ENCODE assay signal across 13 cellular contexts in genomic region chr20:41170386-41171105, GRCh38. TPM values are rescaled to one million over a fixed set of nuclear protein-coding genes. Genes with fewer than 3 reads are reported as not detected.
DNase-seq lines count a peak whose midpoint lies in the region; ATAC-seq, FAIRE-seq and TF ChIP-seq lines count a peak whose summit lies in the region.
"Had no signal": no experiment of that assay in that cellular context is flagged by ENCODE, and none has a peak within 500 bp of the region (broad histone marks: within the 10 kb centered on the region; RNA-seq: fewer than 3 reads in every experiment).

No MANE protein-coding gene starts in this region.

- no peaks in the 10 kb centered on the region for H3K9me3 ChIP-seq in gastrocnemius medialis
- H3K9me3 ChIP-seq: lower lobe of right lung, ovary had no signal

- H3K9me3 Mint-ChIP-seq in activated CD8-positive, alpha-beta T cell treated with anti-CD3 and anti-CD28 coated beads, Interleukin-2, amount 10 ng/mL, durations not matched to agents 7 days and 5 days (ENCODE audit: insufficient read depth) = no peaks in the 10 kb centered on the region

- H3K4me3 Mint-ChIP-seq in activated CD8-positive, alpha-beta T cell treated with anti-CD3 and anti-CD28 coated beads, Interleukin-2, amount 10 ng/mL, durations not matched to agents 7 days and 5 days = no peak overlapping the region

- peaks cover 90% of the 10 kb centered on the region for H3K36me3 Mint-ChIP-seq in activated CD8-positive, alpha-beta T cell treated with anti-CD3 and anti-CD28 coated beads, Interleukin-2, amount 10 ng/mL, durations not matched to agents 7 days and 5 days (ENCODE audit: low read depth)

- TF ChIP-seq CTCF in coronary artery (IDR thresholded peaks at IDR 0.05) (no peak), gastrocnemius medialis (IDR thresholded peaks at IDR 0.05 in 4 of 5, conservative IDR thresholded peaks at IDR 0.05 in 1 of 5) (no peak), brain microvascular endothelial cell (IDR thresholded peaks at IDR 0.05; ENCODE audit: low read depth, low read length, missing control alignments) (no peak)

- H3K27me3 Mint-ChIP-seq in activated CD8-positive, alpha-beta T cell treated with anti-CD3 and anti-CD28 coated beads, Interleukin-2, amount 10 ng/mL, durations not matched to agents 7 days and 5 days (ENCODE audit: low read depth) = no peaks in the 10 kb centered on the region

- intact Hi-C loops in gastrocnemius medialis (cut with DNase I; ENCODE audit: low total_unique reads) = loop anchor here (5.0 kb wide), 1 partner anchor 33 kb away; the partner anchor contains the start of gene PLCG1

- H3K4me3 ChIP-seq in coronary artery (no peak overlapping the region), gastrocnemius medialis (no peak overlapping the region), brain microvascular endothelial cell (ENCODE audit: low read depth, low read length) (no peak overlapping the region)
- H3K4me3 ChIP-seq: lower lobe of right lung, ovary had no signal

- peak overlapping the region; percentile 8 for H3K27ac Mint-ChIP-seq in activated CD8-positive, alpha-beta T cell treated with anti-CD3 and anti-CD28 coated beads, Interleukin-2, amount 10 ng/mL, durations not matched to agents 7 days and 5 days

- DNase-seq in HTR-8/SVneo (ENCODE audit: insufficient read length, low spot score) (no peak), coronary artery (ENCODE audit: low spot score) (peak; percentile 65), gastrocnemius medialis (peak in 1 of 2 donors; percentile 6), amniotic stem cell (lab: John Stamatoyannopoulos, UW) (no peak), brain microvascular endothelial cell (no peak), retina (no peak)
- DNase-seq in activated CD8-positive, alpha-beta T cell treated with anti-CD3 and anti-CD28 coated beads, Interleukin-2, amount 10 ng/mL, durations not matched to agents 7 days and 5 days = no peak
- DNase-seq: lower lobe of right lung; NCI-H187; stimulated activated naive CD4-positive, alpha-beta T cell treated with Interleukin-2 at 50 U/mL for 16 hours had no signal

- peaks cover 34 to 39% of the 10 kb centered on the region in 2 donors for H3K4me1 ChIP-seq in gastrocnemius medialis

- no peak for TF ChIP-seq POLR2A in gastrocnemius medialis (IDR thresholded peaks at IDR 0.05)

- in situ Hi-C loops in gastrocnemius medialis (cut with MboI; ENCODE audit: low sequenced_read_pairs in 4 of 4) = loop anchor here (5.0 to 10.0 kb wide), 3 partner anchors 54 to 172 kb away; partner anchors contain the start of gene LPIN3 (in 2 of the 4)
- in situ Hi-C loops in brain microvascular endothelial cell (cut with HindIII; ENCODE audit: low pct_ligation_motif_present, low sequenced_read_pairs) = no loop called here

- no peaks in the 10 kb centered on the region for H3K27me3 ChIP-seq in gastrocnemius medialis
- no peaks in the 10 kb centered on the region for H3K27me3 ChIP-seq in brain microvascular endothelial cell (replicated peaks)
- H3K27me3 ChIP-seq: ovary had no signal

- H3K4me1 Mint-ChIP-seq in activated CD8-positive, alpha-beta T cell treated with anti-CD3 and anti-CD28 coated beads, Interleukin-2, amount 10 ng/mL, durations not matched to agents 7 days and 5 days (ENCODE audit: low read depth) = peaks cover 69% of the 10 kb centered on the region

- H3K27ac ChIP-seq in coronary artery (peak overlapping the region in 1 of 2 donors; percentile 60), gastrocnemius medialis (peak overlapping the region; percentile 68 to 80 (median 74)), brain microvascular endothelial cell (no peak overlapping the region)
- H3K27ac ChIP-seq: lower lobe of right lung had no signal

- FAIRE-seq in HTR-8/SVneo (lab: Jason Lieb, UNC) = peak; percentile 81
- FAIRE-seq: GM19239, H1 had no signal

- CTCF ChIA-PET in activated CD8-positive, alpha-beta T cell treated with anti-CD3 and anti-CD28 coated beads, Interleukin-2, amount 10 ng/mL, durations not matched to agents 7 days and 5 days (lab: Charles Lee) = interaction anchor here (0.6 to 7.6 kb wide), 8 partner anchors 10 to 180 kb away, joined by 3 to 92 read pairs (median 3); partner anchors contain the start of gene PLCG1

- POLR2A ChIA-PET in activated CD8-positive, alpha-beta T cell treated with anti-CD3 and anti-CD28 coated beads, Interleukin-2, amount 10 ng/mL, durations not matched to agents 7 days and 5 days (lab: Charles Lee) = interaction anchor here (2.1 kb wide), 1 partner anchor 13 kb away, joined by 11 read pairs; no protein-coding TSS in a partner anchor

- H3K36me3 ChIP-seq in gastrocnemius medialis (peaks cover 0 to 59% of the 10 kb centered on the region in 2 donors), brain microvascular endothelial cell (replicated peaks) (peaks cover 68% of the 10 kb centered on the region)
- H3K36me3 ChIP-seq: ovary had no signal

- no peak for ATAC-seq in activated CD8-positive, alpha-beta T cell treated with anti-CD3 and anti-CD28 coated beads, Interleukin-2, amount 10 ng/mL, durations not matched to agents 7 days and 5 days
- no peak for ATAC-seq in gastrocnemius medialis
- ATAC-seq: lower lobe of right lung had no signal

RNA-seq across cellular contexts. Expression of gene PLCG1, which starts 33.2 kb away (rescaled TPM):
- total RNA-seq in activated CD8-positive, alpha-beta T cell treated with anti-CD3 and anti-CD28 coated beads, Interleukin-2, amount 10 ng/mL, durations not matched to agents 7 days and 5 days = 100 to 1,000 TPM; 395 to 406 TPM
- total RNA-seq in gastrocnemius medialis = 10 to 100 TPM; 19.9 to 58.0 (median 35.0) TPM

Comparison
In these comparisons a context has a peak if more than half of its experiments do, and no peak if none do; other contexts are left out.
1. RNA of gene PLCG1, which starts 33.2 kb away (total RNA-seq): 395 to 406 TPM in activated CD8-positive, alpha-beta T cell treated with anti-CD3 and anti-CD28 coated beads, Interleukin-2, amount 10 ng/mL, durations not matched to agents 7 days and 5 days; 19.9 to 58.0 TPM in gastrocnemius medialis; every median in the first group is over 4 times any median in the second.